Comparison of ENCODE assay signal across 1 cellular context in genomic region chr6:82247634-82248232, GRCh38.
A peak's percentile ranks its signal among the peaks of the same experiment; 100 is the strongest.
TF ChIP-seq lines count a peak whose summit lies in the region.

Gene IBTK (minus strand): TSS chr6:82247744. CDS start chr6:82240486, 7,258 bp downstream.

TF ChIP-seq in HepG2, 621 proteins besides CTCF, POLR2A, EP300 and RAD21 (continued from another document):
- 0 out of 2 replicates have a peak, but pooled peaks have one; percentile 57 for TF ChIP-seq GATA4 (IDR thresholded peaks at IDR 0.05; ENCODE audit: borderline replicate concordance, low read depth)
- 0 out of 2 replicates have a peak, but pooled peaks have one; percentile 31 for TF ChIP-seq AKAP8 (CRISPR knock-in tag; IDR thresholded peaks at IDR 0.05)
- TF ChIP-seq ZKSCAN1 (IDR thresholded peaks at IDR 0.05; ENCODE audit: low read length), result no peak
- TF ChIP-seq ZNF256 (CRISPR knock-in tag; conservative IDR thresholded peaks at IDR 0.05), result no peak
- TF ChIP-seq AGO2 (optimal IDR thresholded peaks at IDR 0.05; ENCODE audit: low read depth, low read length), result peak; percentile 87
- TF ChIP-seq ZNF17 (CRISPR knock-in tag; IDR thresholded peaks at IDR 0.05), result no peak
- no peak for TF ChIP-seq ZHX1 (CRISPR knock-in tag; IDR thresholded peaks at IDR 0.05; ENCODE audit: low read depth)
- no peak for TF ChIP-seq ZNF710 (CRISPR knock-in tag; IDR thresholded peaks at IDR 0.05; ENCODE audit: borderline replicate concordance)
- no peak for TF ChIP-seq ZNF362 (CRISPR knock-in tag; IDR thresholded peaks at IDR 0.05; ENCODE audit: borderline replicate concordance)
- no peak; the same call in 1 of the 2 replicates for TF ChIP-seq ZSCAN5A (CRISPR knock-in tag; IDR thresholded peaks at IDR 0.05; ENCODE audit: borderline replicate concordance)
- 0 out of 2 replicates have a peak, but pooled peaks have one; percentile 33 for TF ChIP-seq EEA1 (CRISPR knock-in tag; IDR thresholded peaks at IDR 0.05; ENCODE audit: borderline replicate concordance)
- no peak for TF ChIP-seq ETS1 (CRISPR knock-in tag; IDR thresholded peaks at IDR 0.05)
- TF ChIP-seq ZNF431 (CRISPR knock-in tag; IDR thresholded peaks at IDR 0.05; ENCODE audit: borderline replicate concordance, low read depth), result no peak
- TF ChIP-seq ZNF576 (CRISPR knock-in tag; IDR thresholded peaks at IDR 0.05), result no peak
- peak; percentile 77 for TF ChIP-seq ELF4 (CRISPR knock-in tag; IDR thresholded peaks at IDR 0.05; ENCODE audit: borderline replicate concordance)
- no peak for TF ChIP-seq RARG (CRISPR knock-in tag; IDR thresholded peaks at IDR 0.05; ENCODE audit: low read depth)
- no peak for TF ChIP-seq ZBTB8A (CRISPR knock-in tag; IDR thresholded peaks at IDR 0.05; ENCODE audit: borderline replicate concordance, low read depth)
- TF ChIP-seq ZBTB7B (CRISPR knock-in tag; IDR thresholded peaks at IDR 0.05), result no peak; the same call in 1 of the 2 replicates
- peak; percentile 85; the same call in 1 of the 2 replicates for TF ChIP-seq SMYD3 (CRISPR knock-in tag; IDR thresholded peaks at IDR 0.05)
- TF ChIP-seq ZMYM3 (CRISPR knock-in tag; IDR thresholded peaks at IDR 0.05), result no peak
- TF ChIP-seq MBNL3 (CRISPR knock-in tag; conservative IDR thresholded peaks at IDR 0.05), result no peak
- TF ChIP-seq ZNF275 (CRISPR knock-in tag; IDR thresholded peaks at IDR 0.05; ENCODE audit: borderline replicate concordance), result no peak
- TF ChIP-seq PCBP2 (optimal IDR thresholded peaks at IDR 0.05; ENCODE audit: low read depth, low read length, poor library complexity, severe bottlenecking), result no peak
- peak; percentile 43; the same call in 1 of the 2 replicates for TF ChIP-seq ZBTB38 (CRISPR knock-in tag; IDR thresholded peaks at IDR 0.05)
- no peak for TF ChIP-seq PRDM15 (CRISPR knock-in tag; IDR thresholded peaks at IDR 0.05)
- TF ChIP-seq MEIS1 (CRISPR knock-in tag; IDR thresholded peaks at IDR 0.05; ENCODE audit: borderline replicate concordance), result no peak
- no peak for TF ChIP-seq HBP1 (CRISPR knock-in tag; IDR thresholded peaks at IDR 0.05; ENCODE audit: low read depth)
- TF ChIP-seq NR2F1 (CRISPR knock-in tag; IDR thresholded peaks at IDR 0.05), result peak; percentile 87 to 92
